ENCODE assay signal across 8 cellular contexts in genomic region chr3:196631655-196632032, GRCh38. TPM values are rescaled to one million over a fixed set of nuclear protein-coding genes. Genes with fewer than 3 reads are reported as not detected.
DNase-seq lines count a peak whose midpoint lies in the region; ATAC-seq and TF ChIP-seq lines count a peak whose summit lies in the region.

No MANE protein-coding gene starts in this region.

- ATAC-seq in GM18870 (IDR thresholded peaks at IDR 0.05; ENCODE audit: unreplicated experiment) (no peak), HG02981 (IDR thresholded peaks at IDR 0.05; ENCODE audit: unreplicated experiment) (no peak)

- peak overlapping the region; percentile 78 for H3K4me2 ChIP-seq in GM23248 (ENCODE audit: unreplicated experiment)

- peak overlapping the region; percentile 98 for H2AFZ ChIP-seq in GM23248

- H3K27me3 Mint-ChIP-seq in nephron progenitor cell (ENCODE audit: low read depth, poor library complexity) = peaks cover 3% of the 10 kb centered on the region

- no peaks in the 10 kb centered on the region for H3K9me2 ChIP-seq in GM23248 (ENCODE audit: insufficient read depth)

- H3K36me3 ChIP-seq in GM23248 (ENCODE audit: low read depth) (no peaks in the 10 kb centered on the region), colonic mucosa (no peaks in the 10 kb centered on the region)

- peak overlapping the region; percentile 63 for H3K27ac Mint-ChIP-seq in nephron progenitor cell

- H3K9ac ChIP-seq in GM23248 (peak overlapping the region; percentile 81), colonic mucosa (ENCODE audit: low read depth in 2 of 2, low read length in 2 of 2) (peak overlapping the region; percentile 70 to 75)

- no peak for TF ChIP-seq CTCF in colonic mucosa (IDR thresholded peaks at IDR 0.05)
- no peak for TF ChIP-seq CTCF in nephron progenitor cell (IDR thresholded peaks at IDR 0.05)

- WGBS in GM23248 (ENCODE audit: low coverage in 1 of 2, low lambda C conversion rate in 2 of 2, missing lambda C conversion rate in 2 of 2), 2 experiments = 15 to 23% methylated on average over 5 of the region's 5 CpGs

- peak overlapping the region; percentile 85 for H3K4me3 Mint-ChIP-seq in nephron progenitor cell

- H3K9me3 ChIP-seq in GM23248 (ENCODE audit: low read depth) = no peaks in the 10 kb centered on the region
- no peaks in the 10 kb centered on the region for H3K9me3 ChIP-seq in colonic mucosa

- no peaks in the 10 kb centered on the region for H3K27me3 ChIP-seq in GM23248 (replicated peaks; ENCODE audit: insufficient read depth)
- H3K27me3 ChIP-seq in colonic mucosa = no peaks in the 10 kb centered on the region

- no peaks in the 10 kb centered on the region for H3K4me1 ChIP-seq in GM23248 (ENCODE audit: insufficient read depth)
- peaks cover 7% of the 10 kb centered on the region for H3K4me1 ChIP-seq in colonic mucosa

- peak; percentile 51 for DNase-seq in GM23248
- peak; percentile 80 for DNase-seq in NCI-H526 treated with DMSO at 0.1 percent for 48 hours (lab: John Stamatoyannopoulos, UW)
- DNase-seq in colonic mucosa = no peak
- no peak for DNase-seq in nephron progenitor cell
- DNase-seq in COLO668 (lab: John Stamatoyannopoulos, UW; ENCODE audit: unreplicated experiment) = no peak
- DNase-seq in KBM-7 = no peak

- H3K4me1 Mint-ChIP-seq in nephron progenitor cell = peaks cover 48% of the 10 kb centered on the region

- no peaks in the 10 kb centered on the region for H3K79me2 ChIP-seq in GM23248 (ENCODE audit: insufficient read depth)

- peaks cover 6% of the 10 kb centered on the region; the same call in 1 of the 2 replicates for H3F3A ChIP-seq in GM23248 (ENCODE audit: insufficient read depth)

- no peaks in the 10 kb centered on the region for H4K20me1 ChIP-seq in GM23248 (ENCODE audit: insufficient read depth)

- intact Hi-C loops in colonic mucosa (cut with DNase I) = no loop called here

- peak overlapping the region; percentile 43; the same call in 1 of the 2 replicates for H3K27ac ChIP-seq in GM23248
- H3K27ac ChIP-seq in colonic mucosa = peak overlapping the region; percentile 83

- H3K4me3 ChIP-seq in GM23248 = peak overlapping the region; percentile 77
- H3K4me3 ChIP-seq in colonic mucosa = peak overlapping the region; percentile 51

- in situ Hi-C loops in GM23248 (cut with MboI) = no loop called here
- in situ Hi-C loops in KBM-7 (cut with MboI; ENCODE audit: low pct_unique_long_range_greater_than_20kb, low sequenced_read_pairs) = no loop called here

- no peaks in the 10 kb centered on the region for H3K9me3 Mint-ChIP-seq in nephron progenitor cell

- no peaks in the 10 kb centered on the region for H3K36me3 Mint-ChIP-seq in nephron progenitor cell (ENCODE audit: low read depth)

RNA-seq across cellular contexts. Expression of gene NRROS, which starts 7.8 kb away (rescaled TPM):
- total RNA-seq in GM23248 (2014; rRNA removed; shearing (Covaris generic)) = 0.22 TPM in 1 of 2 replicates, not detected in the other
- polyA plus RNA-seq in GM23248 (2016; fragmentation: Nextera tagmentation; extraction: Ambion mirVana) = not detected in 2 replicates
- total RNA-seq in colonic mucosa = 1 to 10 TPM; 2.1 to 2.2 TPM

Comparison
In these comparisons a context has a peak if more than half of its experiments do, and no peak if none do; other contexts are left out.
1. DNase-seq: peak in GM23248 (single experiment) and NCI-H526 treated with DMSO at 0.1 percent for 48 hours (single experiment); none in colonic mucosa (single experiment), nephron progenitor cell (single experiment), COLO668 (single experiment) and KBM-7 (single experiment).